24 cellular contexts compared by ENCODE assay signal in the genomic region with DNA sequence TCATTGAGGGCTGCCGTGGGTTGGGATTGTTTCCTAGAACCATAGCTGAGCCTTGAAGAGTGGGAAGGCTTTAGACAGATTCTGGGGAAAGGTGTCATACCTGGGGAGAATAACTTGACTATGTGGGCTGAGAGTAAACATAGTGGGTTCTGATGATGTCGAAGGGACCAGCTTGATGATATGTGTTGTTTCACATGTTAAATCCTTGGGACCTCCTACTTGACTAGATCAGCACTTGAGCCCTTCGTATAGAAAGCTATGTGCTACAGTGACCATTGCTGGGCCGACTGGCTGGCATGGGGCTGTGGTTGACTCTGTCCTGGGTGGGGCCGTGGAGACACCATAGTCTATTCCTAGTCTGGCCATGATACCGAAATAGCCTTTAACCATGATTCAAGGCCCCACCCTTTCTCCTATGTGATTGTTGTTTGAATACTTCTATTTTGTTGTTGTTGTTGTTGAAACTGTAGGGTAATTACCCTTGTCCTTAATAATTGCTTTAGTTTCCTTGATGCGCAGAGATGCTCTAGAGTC.
"Had no signal": no experiment of that assay in that cellular context is flagged by ENCODE, and none has a peak within 500 bp of the region (broad histone marks: within the 10 kb centered on the region; RNA-seq: fewer than 3 reads in every experiment).

No MANE protein-coding gene starts in this region.

- H3K27ac ChIP-seq: brain microvascular endothelial cell, coronary artery, dorsolateral prefrontal cortex, foreskin keratinocyte, gastrocnemius medialis, heart left ventricle had no signal

- H3K4me3 Mint-ChIP-seq: activated CD4-positive, alpha-beta T cell treated with anti-CD3 and anti-CD28 coated beads for 36 hours; activated CD4-positive, alpha-beta T cell treated with anti-CD3 and anti-CD28 coated beads, Interleukin-2, amount 10 ng/mL, durations not matched to agents 7 days and 5 days; activated CD8-positive, alpha-beta memory T cell treated with anti-CD3 and anti-CD28 coated beads, Interleukin-2, amount 10 ng/mL, durations not matched to agents 7 days and 5 days; activated CD8-positive, alpha-beta T cell treated with anti-CD3 and anti-CD28 coated beads, Interleukin-2, amount 10 ng/mL, durations not matched to agents 7 days and 5 days; activated naive CD4-positive, alpha-beta T cell treated with anti-CD3 and anti-CD28 coated beads, Interleukin-2, amount 10 ng/mL, durations not matched to agents 7 days and 5 days; activated naive CD8-positive, alpha-beta T cell treated with anti-CD3 and anti-CD28 coated beads, Interleukin-2, amount 10 ng/mL, durations not matched to agents 7 days and 5 days; activated T-helper 1 cell treated with anti-CD3 and anti-CD28 coated beads, Interleukin-12 subunit alpha, Interleukin-12 subunit beta, Interleukin-2, Interleukin-4 antibody, amounts not matched to agents 30 ng/mL and 10 ng/mL and 1 ng/mL, durations not matched to agents 14 hours and 24 hours and 36 hours; central memory CD8-positive, alpha-beta T cell; dendritic cell treated with granulocyte-macrophage colony-stimulating factor and Interleukin-4, amounts not matched to agents 40 ng/mL and 50 ng/mL, for 4 days; endodermal cell had no signal

- H3K27ac Mint-ChIP-seq: activated CD4-positive, alpha-beta T cell treated with anti-CD3 and anti-CD28 coated beads for 36 hours; activated CD4-positive, alpha-beta T cell treated with anti-CD3 and anti-CD28 coated beads, Interleukin-2, amount 10 ng/mL, durations not matched to agents 7 days and 5 days; activated CD8-positive, alpha-beta memory T cell treated with anti-CD3 and anti-CD28 coated beads, Interleukin-2, amount 10 ng/mL, durations not matched to agents 7 days and 5 days; activated CD8-positive, alpha-beta T cell treated with anti-CD3 and anti-CD28 coated beads, Interleukin-2, amount 10 ng/mL, durations not matched to agents 7 days and 5 days; activated naive CD4-positive, alpha-beta T cell treated with anti-CD3 and anti-CD28 coated beads, Interleukin-2, amount 10 ng/mL, durations not matched to agents 7 days and 5 days; activated naive CD4-positive, alpha-beta T cell treated with anti-CD3 and anti-CD28 coated beads, Interleukin-2, amount 50 U/mL, for 72 hours; activated naive CD8-positive, alpha-beta T cell treated with anti-CD3 and anti-CD28 coated beads, Interleukin-2, amount 10 ng/mL, durations not matched to agents 7 days and 5 days; activated T-helper 1 cell treated with anti-CD3 and anti-CD28 coated beads, Interleukin-12 subunit alpha, Interleukin-12 subunit beta, Interleukin-2, Interleukin-4 antibody, amounts not matched to agents 30 ng/mL and 10 ng/mL and 1 ng/mL, durations not matched to agents 14 hours and 24 hours and 36 hours; dendritic cell treated with granulocyte-macrophage colony-stimulating factor and Interleukin-4, amounts not matched to agents 40 ng/mL and 50 ng/mL, for 4 days; endodermal cell had no signal

- H3K36me3 ChIP-seq: brain microvascular endothelial cell, gastrocnemius medialis, heart left ventricle had no signal

- H3K9me3 ChIP-seq: gastrocnemius medialis, heart left ventricle had no signal

- H3K27me3 ChIP-seq: brain microvascular endothelial cell, dorsolateral prefrontal cortex had no signal

- H3K36me3 Mint-ChIP-seq: activated CD8-positive, alpha-beta memory T cell treated with anti-CD3 and anti-CD28 coated beads, Interleukin-2, amount 10 ng/mL, durations not matched to agents 7 days and 5 days; activated naive CD4-positive, alpha-beta T cell treated with anti-CD3 and anti-CD28 coated beads, Interleukin-2, amount 10 ng/mL, durations not matched to agents 7 days and 5 days; activated naive CD8-positive, alpha-beta T cell treated with anti-CD3 and anti-CD28 coated beads, Interleukin-2, amount 10 ng/mL, durations not matched to agents 7 days and 5 days had no signal

- H3K4me3 ChIP-seq: coronary artery, dorsolateral prefrontal cortex, gastrocnemius medialis, heart left ventricle had no signal

- H3K4me1 Mint-ChIP-seq: activated CD4-positive, alpha-beta T cell treated with anti-CD3 and anti-CD28 coated beads for 36 hours; activated CD4-positive, alpha-beta T cell treated with anti-CD3 and anti-CD28 coated beads, Interleukin-2, amount 10 ng/mL, durations not matched to agents 7 days and 5 days; activated naive CD4-positive, alpha-beta T cell treated with anti-CD3 and anti-CD28 coated beads, Interleukin-2, amount 10 ng/mL, durations not matched to agents 7 days and 5 days; activated naive CD8-positive, alpha-beta T cell treated with anti-CD3 and anti-CD28 coated beads, Interleukin-2, amount 10 ng/mL, durations not matched to agents 7 days and 5 days; central memory CD8-positive, alpha-beta T cell had no signal

- H3K9me3 Mint-ChIP-seq: activated CD4-positive, alpha-beta T cell treated with anti-CD3 and anti-CD28 coated beads, Interleukin-2, amount 10 ng/mL, durations not matched to agents 7 days and 5 days; activated naive CD4-positive, alpha-beta T cell treated with anti-CD3 and anti-CD28 coated beads, Interleukin-2, amount 10 ng/mL, durations not matched to agents 7 days and 5 days; activated naive CD8-positive, alpha-beta T cell treated with anti-CD3 and anti-CD28 coated beads, Interleukin-2, amount 10 ng/mL, durations not matched to agents 7 days and 5 days; activated T-helper 1 cell treated with anti-CD3 and anti-CD28 coated beads, Interleukin-12 subunit alpha, Interleukin-12 subunit beta, Interleukin-2, Interleukin-4 antibody, amounts not matched to agents 30 ng/mL and 10 ng/mL and 1 ng/mL, durations not matched to agents 14 hours and 24 hours and 36 hours; central memory CD8-positive, alpha-beta T cell; dendritic cell treated with granulocyte-macrophage colony-stimulating factor and Interleukin-4, amounts not matched to agents 40 ng/mL and 50 ng/mL, for 4 days; endodermal cell had no signal

- DNase-seq: activated CD4-positive, CD25-positive, alpha-beta regulatory T cell; activated CD4-positive, CD25-positive, alpha-beta regulatory T cell treated with anti-CD3 and anti-CD28 coated beads, Interleukin-2, amount 50 U/mL, for 72 hours; activated CD8-positive, alpha-beta memory T cell treated with anti-CD3 and anti-CD28 coated beads, Interleukin-2, amount 50 U/mL, for 4 hours; activated gamma-delta T cell; activated naive CD4-positive, alpha-beta T cell; activated naive CD8-positive, alpha-beta T cell treated with anti-CD3 and anti-CD28 coated beads, Interleukin-2, amount 10 ng/mL, durations not matched to agents 7 days and 5 days; activated T-cell treated with anti-CD3 and anti-CD28 coated beads, Interleukin-2, amount 50 U/mL, for 1 hour; effector memory CD4-positive, alpha-beta T cell had no signal

- H3K4me1 ChIP-seq: foreskin keratinocyte, gastrocnemius medialis, heart left ventricle had no signal
